1 cellular context compared by ENCODE assay signal in genomic region chr12:93773122-93773871, GRCh38.
TF ChIP-seq lines count a peak whose summit lies in the region.

No MANE protein-coding gene starts in this region.

TF ChIP-seq in K562, 482 proteins besides CTCF, POLR2A, EP300 and RAD21 (continued from another document and continues in another):
- TF ChIP-seq ZNF518B (CRISPR knock-in tag; IDR thresholded peaks at IDR 0.05), result no peak
- peak; percentile 72; the same call in 1 of the 2 replicates for TF ChIP-seq LCOR (CRISPR knock-in tag; IDR thresholded peaks at IDR 0.05)
- TF ChIP-seq ZNF274 (IDR thresholded peaks at IDR 0.05; ENCODE audit: borderline replicate concordance, low read depth, low read length), result no peak
- TF ChIP-seq, protein P1, sequence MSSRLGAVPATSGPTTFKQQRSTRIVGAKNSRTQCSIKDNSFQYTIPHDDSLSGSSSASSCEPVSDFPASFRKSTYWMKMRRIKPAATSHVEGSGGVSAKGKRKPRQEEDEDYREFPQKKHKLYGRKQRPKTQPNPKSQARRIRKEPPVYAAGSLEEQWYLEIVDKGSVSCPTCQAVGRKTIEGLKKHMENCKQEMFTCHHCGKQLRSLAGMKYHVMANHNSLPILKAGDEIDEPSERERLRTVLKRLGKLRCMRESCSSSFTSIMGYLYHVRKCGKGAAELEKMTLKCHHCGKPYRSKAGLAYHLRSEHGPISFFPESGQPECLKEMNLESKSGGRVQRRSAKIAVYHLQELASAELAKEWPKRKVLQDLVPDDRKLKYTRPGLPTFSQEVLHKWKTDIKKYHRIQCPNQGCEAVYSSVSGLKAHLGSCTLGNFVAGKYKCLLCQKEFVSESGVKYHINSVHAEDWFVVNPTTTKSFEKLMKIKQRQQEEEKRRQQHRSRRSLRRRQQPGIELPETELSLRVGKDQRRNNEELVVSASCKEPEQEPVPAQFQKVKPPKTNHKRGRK (tag; IDR thresholded peaks at IDR 0.05), result no peak
- TF ChIP-seq, protein P2, sequence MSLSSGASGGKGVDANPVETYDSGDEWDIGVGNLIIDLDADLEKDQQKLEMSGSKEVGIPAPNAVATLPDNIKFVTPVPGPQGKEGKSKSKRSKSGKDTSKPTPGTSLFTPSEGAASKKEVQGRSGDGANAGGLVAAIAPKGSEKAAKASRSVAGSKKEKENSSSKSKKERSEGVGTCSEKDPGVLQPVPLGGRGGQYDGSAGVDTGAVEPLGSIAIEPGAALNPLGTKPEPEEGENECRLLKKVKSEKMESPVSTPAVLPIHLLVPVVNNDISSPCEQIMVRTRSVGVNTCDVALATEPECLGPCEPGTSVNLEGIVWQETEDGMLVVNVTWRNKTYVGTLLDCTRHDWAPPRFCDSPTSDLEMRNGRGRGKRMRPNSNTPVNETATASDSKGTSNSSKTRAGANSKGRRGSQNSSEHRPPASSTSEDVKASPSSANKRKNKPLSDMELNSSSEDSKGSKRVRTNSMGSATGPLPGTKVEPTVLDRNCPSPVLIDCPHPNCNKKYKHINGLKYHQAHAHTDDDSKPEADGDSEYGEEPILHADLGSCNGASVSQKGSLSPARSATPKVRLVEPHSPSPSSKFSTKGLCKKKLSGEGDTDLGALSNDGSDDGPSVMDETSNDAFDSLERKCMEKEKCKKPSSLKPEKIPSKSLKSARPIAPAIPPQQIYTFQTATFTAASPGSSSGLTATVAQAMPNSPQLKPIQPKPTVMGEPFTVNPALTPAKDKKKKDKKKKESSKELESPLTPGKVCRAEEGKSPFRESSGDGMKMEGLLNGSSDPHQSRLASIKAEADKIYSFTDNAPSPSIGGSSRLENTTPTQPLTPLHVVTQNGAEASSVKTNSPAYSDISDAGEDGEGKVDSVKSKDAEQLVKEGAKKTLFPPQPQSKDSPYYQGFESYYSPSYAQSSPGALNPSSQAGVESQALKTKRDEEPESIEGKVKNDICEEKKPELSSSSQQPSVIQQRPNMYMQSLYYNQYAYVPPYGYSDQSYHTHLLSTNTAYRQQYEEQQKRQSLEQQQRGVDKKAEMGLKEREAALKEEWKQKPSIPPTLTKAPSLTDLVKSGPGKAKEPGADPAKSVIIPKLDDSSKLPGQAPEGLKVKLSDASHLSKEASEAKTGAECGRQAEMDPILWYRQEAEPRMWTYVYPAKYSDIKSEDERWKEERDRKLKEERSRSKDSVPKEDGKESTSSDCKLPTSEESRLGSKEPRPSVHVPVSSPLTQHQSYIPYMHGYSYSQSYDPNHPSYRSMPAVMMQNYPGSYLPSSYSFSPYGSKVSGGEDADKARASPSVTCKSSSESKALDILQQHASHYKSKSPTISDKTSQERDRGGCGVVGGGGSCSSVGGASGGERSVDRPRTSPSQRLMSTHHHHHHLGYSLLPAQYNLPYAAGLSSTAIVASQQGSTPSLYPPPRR (CRISPR knock-in tag; IDR thresholded peaks at IDR 0.05; ENCODE audit: borderline replicate concordance), result peak; percentile 39; the same call in 1 of the 2 replicates
- no peak for TF ChIP-seq ILK (tag; IDR thresholded peaks at IDR 0.05; ENCODE audit: borderline replicate concordance, low read depth)
- no peak for TF ChIP-seq HDAC6 (IDR thresholded peaks at IDR 0.05; ENCODE audit: low read depth, low read length)
- no peak for TF ChIP-seq ZFP1 (CRISPR knock-in tag; IDR thresholded peaks at IDR 0.05)
- TF ChIP-seq TFAM (CRISPR knock-in tag; conservative IDR thresholded peaks at IDR 0.05), result no peak
- TF ChIP-seq FOXA3 (CRISPR knock-in tag; conservative IDR thresholded peaks at IDR 0.05 in 1 of 2, IDR thresholded peaks at IDR 0.05 in 1 of 2), result 0 out of 4 replicates have a peak, but pooled peaks of 1 of the 2 experiments have one; percentile 31
- no peak for TF ChIP-seq ESRRB (CRISPR knock-in tag; IDR thresholded peaks at IDR 0.05; ENCODE audit: borderline replicate concordance)
- TF ChIP-seq TFAP4 (CRISPR knock-in tag; IDR thresholded peaks at IDR 0.05; ENCODE audit: borderline replicate concordance), result peak; percentile 73; the same call in 1 of the 2 replicates
- no peak for TF ChIP-seq ZNF408 (CRISPR knock-in tag; IDR thresholded peaks at IDR 0.05; ENCODE audit: low read depth)
- no peak for TF ChIP-seq ZKSCAN8 (CRISPR knock-in tag; IDR thresholded peaks at IDR 0.05)
- peak; percentile 66 for TF ChIP-seq SMARCA4 (IDR thresholded peaks at IDR 0.05)
- no peak for TF ChIP-seq SAP30 (IDR thresholded peaks at IDR 0.05; ENCODE audit: borderline replicate concordance, insufficient read depth, low read depth, low read length, poor library complexity, severe bottlenecking)
- no peak for TF ChIP-seq ZBTB1 (CRISPR knock-in tag; IDR thresholded peaks at IDR 0.05; ENCODE audit: borderline replicate concordance, low read depth)
- TF ChIP-seq HLTF (IDR thresholded peaks at IDR 0.05), result no peak
- TF ChIP-seq BMI1 (IDR thresholded peaks at IDR 0.05; ENCODE audit: low read length), result no peak
- peak; percentile 78 for TF ChIP-seq TCF3 (CRISPR knock-in tag; IDR thresholded peaks at IDR 0.05)
- peak; percentile 24; the same call in 1 of the 2 replicates for TF ChIP-seq NFIC (IDR thresholded peaks at IDR 0.05)
- no peak for TF ChIP-seq ZNF354B (CRISPR knock-in tag; IDR thresholded peaks at IDR 0.05)
- TF ChIP-seq ZNF324 (CRISPR knock-in tag; IDR thresholded peaks at IDR 0.05), result no peak
- TF ChIP-seq, protein P3, sequence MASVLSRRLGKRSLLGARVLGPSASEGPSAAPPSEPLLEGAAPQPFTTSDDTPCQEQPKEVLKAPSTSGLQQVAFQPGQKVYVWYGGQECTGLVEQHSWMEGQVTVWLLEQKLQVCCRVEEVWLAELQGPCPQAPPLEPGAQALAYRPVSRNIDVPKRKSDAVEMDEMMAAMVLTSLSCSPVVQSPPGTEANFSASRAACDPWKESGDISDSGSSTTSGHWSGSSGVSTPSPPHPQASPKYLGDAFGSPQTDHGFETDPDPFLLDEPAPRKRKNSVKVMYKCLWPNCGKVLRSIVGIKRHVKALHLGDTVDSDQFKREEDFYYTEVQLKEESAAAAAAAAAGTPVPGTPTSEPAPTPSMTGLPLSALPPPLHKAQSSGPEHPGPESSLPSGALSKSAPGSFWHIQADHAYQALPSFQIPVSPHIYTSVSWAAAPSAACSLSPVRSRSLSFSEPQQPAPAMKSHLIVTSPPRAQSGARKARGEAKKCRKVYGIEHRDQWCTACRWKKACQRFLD (CRISPR knock-in tag; IDR thresholded peaks at IDR 0.05), result no peak
- TF ChIP-seq MAFF (IDR thresholded peaks at IDR 0.05; ENCODE audit: low read length), result no peak
- TF ChIP-seq PBX2 (CRISPR knock-in tag; IDR thresholded peaks at IDR 0.05; ENCODE audit: low read depth), result no peak
- peak; percentile 63; the same call in 1 of the 2 replicates for TF ChIP-seq PBX2 (tag; conservative IDR thresholded peaks at IDR 0.05; ENCODE audit: low read depth)
- no peak for TF ChIP-seq DDX20 (tag; IDR thresholded peaks at IDR 0.05; ENCODE audit: low read depth)
- no peak for TF ChIP-seq FOS (IDR thresholded peaks at IDR 0.05; ENCODE audit: extremely low read depth, insufficient read length)
- TF ChIP-seq SP1 (CRISPR knock-in tag; IDR thresholded peaks at IDR 0.05), result peak; percentile 39; the same call in 1 of the 2 replicates
- TF ChIP-seq CREB5 (CRISPR knock-in tag; IDR thresholded peaks at IDR 0.05), result no peak
- TF ChIP-seq RAD51 (IDR thresholded peaks at IDR 0.05; ENCODE audit: borderline replicate concordance, low read depth), result peak; percentile 12; the same call in 1 of the 2 replicates
- peak; percentile 78 for TF ChIP-seq ATF3 (IDR thresholded peaks at IDR 0.05)
- 0 out of 2 replicates have a peak, but pooled peaks have one; percentile 26 for TF ChIP-seq ATF3 (CRISPR knock-in tag; conservative IDR thresholded peaks at IDR 0.05)
- no peak for TF ChIP-seq POLR2G (IDR thresholded peaks at IDR 0.05; ENCODE audit: low read depth, low read length)
- TF ChIP-seq, protein P4, sequence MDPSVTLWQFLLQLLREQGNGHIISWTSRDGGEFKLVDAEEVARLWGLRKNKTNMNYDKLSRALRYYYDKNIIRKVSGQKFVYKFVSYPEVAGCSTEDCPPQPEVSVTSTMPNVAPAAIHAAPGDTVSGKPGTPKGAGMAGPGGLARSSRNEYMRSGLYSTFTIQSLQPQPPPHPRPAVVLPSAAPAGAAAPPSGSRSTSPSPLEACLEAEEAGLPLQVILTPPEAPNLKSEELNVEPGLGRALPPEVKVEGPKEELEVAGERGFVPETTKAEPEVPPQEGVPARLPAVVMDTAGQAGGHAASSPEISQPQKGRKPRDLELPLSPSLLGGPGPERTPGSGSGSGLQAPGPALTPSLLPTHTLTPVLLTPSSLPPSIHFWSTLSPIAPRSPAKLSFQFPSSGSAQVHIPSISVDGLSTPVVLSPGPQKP (CRISPR knock-in tag; IDR thresholded peaks at IDR 0.05), result no peak
- TF ChIP-seq, protein P5, sequence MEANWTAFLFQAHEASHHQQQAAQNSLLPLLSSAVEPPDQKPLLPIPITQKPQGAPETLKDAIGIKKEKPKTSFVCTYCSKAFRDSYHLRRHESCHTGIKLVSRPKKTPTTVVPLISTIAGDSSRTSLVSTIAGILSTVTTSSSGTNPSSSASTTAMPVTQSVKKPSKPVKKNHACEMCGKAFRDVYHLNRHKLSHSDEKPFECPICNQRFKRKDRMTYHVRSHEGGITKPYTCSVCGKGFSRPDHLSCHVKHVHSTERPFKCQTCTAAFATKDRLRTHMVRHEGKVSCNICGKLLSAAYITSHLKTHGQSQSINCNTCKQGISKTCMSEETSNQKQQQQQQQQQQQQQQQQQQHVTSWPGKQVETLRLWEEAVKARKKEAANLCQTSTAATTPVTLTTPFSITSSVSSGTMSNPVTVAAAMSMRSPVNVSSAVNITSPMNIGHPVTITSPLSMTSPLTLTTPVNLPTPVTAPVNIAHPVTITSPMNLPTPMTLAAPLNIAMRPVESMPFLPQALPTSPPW (CRISPR knock-in tag; IDR thresholded peaks at IDR 0.05), result peak; percentile 39; the same call in 1 of the 2 replicates
- peak; percentile 63; the same call in 1 of the 2 replicates for TF ChIP-seq CREB1 (IDR thresholded peaks at IDR 0.05)
- peak; percentile 84 for TF ChIP-seq CREB1 (CRISPR knock-in tag; IDR thresholded peaks at IDR 0.05)
- 0 out of 2 replicates have a peak, but pooled peaks have one; percentile 41 for TF ChIP-seq ZEB2 (IDR thresholded peaks at IDR 0.05)
- TF ChIP-seq EGR1 (conservative IDR thresholded peaks at IDR 0.05), result peak; percentile 70
- TF ChIP-seq ZNF785 (CRISPR knock-in tag; IDR thresholded peaks at IDR 0.05), result no peak
- no peak for TF ChIP-seq HDGF (IDR thresholded peaks at IDR 0.05)
